ENCODE assay signal across 20 cellular contexts in the genomic region with DNA sequence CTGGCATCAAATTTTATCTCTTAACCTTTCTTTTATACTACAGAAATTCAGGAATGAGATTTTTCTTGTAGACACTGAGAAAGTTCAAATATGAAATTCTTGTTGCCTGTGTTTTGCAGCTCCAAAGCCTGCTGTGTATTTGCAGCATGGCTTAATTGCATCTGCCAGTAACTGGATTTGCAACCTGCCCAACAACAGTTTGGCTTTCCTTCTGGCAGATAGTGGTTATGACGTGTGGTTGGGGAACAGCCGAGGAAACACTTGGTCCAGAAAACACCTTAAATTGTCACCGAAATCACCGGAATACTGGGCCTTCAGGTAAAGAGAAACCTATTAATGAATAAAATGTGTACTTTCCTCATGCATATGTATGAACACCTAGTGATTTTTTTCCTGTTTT. TPM values are rescaled to one million over a fixed set of nuclear protein-coding genes. Genes with fewer than 3 reads are reported as not detected.
A peak's percentile ranks its signal among the peaks of the same experiment; 100 is the strongest.
DNase-seq lines count a peak whose midpoint lies in the region; ATAC-seq, FAIRE-seq and TF ChIP-seq lines count a peak whose summit lies in the region.
"Had no signal": no experiment of that assay in that cellular context is flagged by ENCODE, and none has a peak within 500 bp of the region (broad histone marks: within the 10 kb centered on the region; RNA-seq: fewer than 3 reads in every experiment).

No MANE protein-coding gene starts in this region.

- H3K36me3 ChIP-seq in OCI-LY3 (replicated peaks; ENCODE audit: low read depth, low read length), result no peaks in the 10 kb centered on the region
- H3K36me3 ChIP-seq in mucosa of descending colon (ENCODE audit: low read depth), result no peaks in the 10 kb centered on the region
- H3K36me3 ChIP-seq: BLaER1 had no signal

- H3K9ac ChIP-seq in OCI-LY3 (ENCODE audit: low read length), result peak overlapping the region; percentile 32
- H3K9ac ChIP-seq: BLaER1 had no signal

- TF ChIP-seq CTCF in OCI-LY3 (IDR thresholded peaks at IDR 0.05; ENCODE audit: low read depth, low read length), result no peak
- no peak for TF ChIP-seq CTCF in mucosa of descending colon (IDR thresholded peaks at IDR 0.05)

- H3K27me3 ChIP-seq in OCI-LY3 (ENCODE audit: low read depth, low read length), result no peaks in the 10 kb centered on the region
- H3K27me3 ChIP-seq: BLaER1 had no signal

- H3K79me2 ChIP-seq in OCI-LY3 (ENCODE audit: low read length), result no peaks in the 10 kb centered on the region

- no peak for FAIRE-seq in GM19239 (lab: Jason Lieb, UNC)
- FAIRE-seq: A549, GM12878 had no signal

- DNase-seq in NCI-H146 (lab: John Stamatoyannopoulos, UW) (peak; percentile 12), NCI-H146 treated with DMSO at 0.1 percent for 48 hours (lab: John Stamatoyannopoulos, UW; ENCODE audit: unreplicated experiment) (no peak), mucosa of descending colon (peak in 1 of 3 donors; percentile 17), NCI-H1436 treated with DMSO at 0.1 percent for 48 hours (lab: John Stamatoyannopoulos, UW) (no peak), NCI-H2171 treated with DMSO at 0.1 percent for 48 hours (lab: John Stamatoyannopoulos, UW) (no peak), GM19239 (ENCODE audit: insufficient read length, low spot score) (no peak)
- DNase-seq: AML-193; CD4-positive, alpha-beta memory T cell; DMS79 treated with DMSO at 0.1 percent for 48 hours; GOT3; HFFc6 had no signal

- H2AFZ ChIP-seq in OCI-LY3 (ENCODE audit: low read depth, low read length), result peak overlapping the region; percentile 66; the same call in 1 of the 2 replicates

- H3K9me3 ChIP-seq in OCI-LY3 (ENCODE audit: insufficient read depth, low read length) (no peaks in the 10 kb centered on the region), mucosa of descending colon (no peaks in the 10 kb centered on the region)
- H3K9me3 ChIP-seq: A549, BLaER1 had no signal

- no peaks in the 10 kb centered on the region for H4K20me1 ChIP-seq in OCI-LY3 (ENCODE audit: insufficient read depth, low read length)
- H4K20me1 ChIP-seq: BLaER1 had no signal

- H3K27ac ChIP-seq in OCI-LY3 (ENCODE audit: low read length), result no peak overlapping the region
- H3K27ac ChIP-seq: 22Rv1, A549, BLaER1, HL-60 had no signal

- H3K4me1 ChIP-seq in OCI-LY3 (ENCODE audit: low read length), result peaks cover 44% of the 10 kb centered on the region
- no peaks in the 10 kb centered on the region for H3K4me1 ChIP-seq in mucosa of descending colon (ENCODE audit: low read depth)

- ATAC-seq in mucosa of descending colon (peak; percentile 65), GM21515 (IDR thresholded peaks at IDR 0.05; ENCODE audit: unreplicated experiment) (no peak)
- ATAC-seq: A549 had no signal

- H3K4me3 ChIP-seq in OCI-LY3 (ENCODE audit: low read length) (peak overlapping the region; percentile 66), mucosa of descending colon (no peak overlapping the region)
- H3K4me3 ChIP-seq: A549, BLaER1, GM12878 had no signal

- H3K4me2 ChIP-seq in OCI-LY3 (ENCODE audit: low read length), result peak overlapping the region; percentile 83
- H3K4me2 ChIP-seq: A549, BLaER1 had no signal

- intact Hi-C loops in mucosa of descending colon (cut with DNase I, micrococcal nuclease), result no loop called here

RNA-seq across cellular contexts. Expression of a gene that starts 24.8 kb away (rescaled TPM):
- total RNA-seq in mucosa of descending colon, result not detected
- total RNA-seq: CD4-positive, alpha-beta memory T cell; GM12878; H7; HFFc6; HT1080 had no signal

RNA-seq across cellular contexts. Expression of a gene that starts 29.0 kb away (rescaled TPM):
- not detected for total RNA-seq in mucosa of descending colon
- total RNA-seq: CD4-positive, alpha-beta memory T cell; H7; HFFc6; HT1080 had no signal
